Comparison of ENCODE assay signal across 11 cellular contexts in genomic region chr19:55451522-55452380, GRCh38. TPM values are rescaled to one million over a fixed set of nuclear protein-coding genes. Genes with fewer than 3 reads are reported as not detected.
DNase-seq lines count a peak whose midpoint lies in the region; ATAC-seq and TF ChIP-seq lines count a peak whose summit lies in the region.
"Had no signal": no experiment of that assay in that cellular context is flagged by ENCODE, and none has a peak within 500 bp of the region (broad histone marks: within the 10 kb centered on the region; RNA-seq: fewer than 3 reads in every experiment).

No MANE protein-coding gene starts in this region.

- H3K4me1 ChIP-seq in OCI-LY7 (ENCODE audit: insufficient read depth, low read length, poor library complexity, severe bottlenecking), result no peaks in the 10 kb centered on the region
- H3K4me1 ChIP-seq in endocrine pancreas (ENCODE audit: control insufficient read depth, insufficient read depth, low read length), result no peaks in the 10 kb centered on the region

- CTCF ChIA-PET in OCI-LY7 (lab: Charles Lee; ENCODE audit: unreplicated experiment), result no interaction called here

- H3K27me3 ChIP-seq in endocrine pancreas (ENCODE audit: control insufficient read depth, insufficient read depth, low read length), result no peaks in the 10 kb centered on the region

- peaks cover 15% of the 10 kb centered on the region for H3K36me3 ChIP-seq in OCI-LY7 (ENCODE audit: insufficient read depth, low read length)
- no peaks in the 10 kb centered on the region for H3K36me3 ChIP-seq in endocrine pancreas (ENCODE audit: control insufficient read depth, insufficient read depth, low read length)

- H3K4me2 ChIP-seq in OCI-LY7 (ENCODE audit: low read length), result peak overlapping the region; percentile 26; the same call in 1 of the 2 replicates

- no peak overlapping the region for H3K27ac ChIP-seq in OCI-LY7 (ENCODE audit: low read depth, low read length, poor library complexity, severe bottlenecking)
- H3K27ac ChIP-seq: upper lobe of left lung had no signal

- no peak overlapping the region for H2AFZ ChIP-seq in OCI-LY7 (ENCODE audit: low read length)

- no peak for TF ChIP-seq CTCF in OCI-LY7 (conservative IDR thresholded peaks at IDR 0.05; ENCODE audit: low read length)

- H3K9ac ChIP-seq in endocrine pancreas (ENCODE audit: control insufficient read depth, insufficient read depth, low read length), result peak overlapping the region; percentile 43

- H3K9me3 ChIP-seq in OCI-LY7 (ENCODE audit: low read length) (no peaks in the 10 kb centered on the region), endocrine pancreas (ENCODE audit: control insufficient read depth, low read length) (no peaks in the 10 kb centered on the region)
- H3K9me3 ChIP-seq: upper lobe of left lung had no signal

- intact Hi-C loops in OCI-LY7 (cut with micrococcal nuclease; ENCODE audit: unreplicated experiment), result no loop called here

- POLR2A ChIA-PET in OCI-LY7 (lab: Charles Lee), result no interaction called here

- H3K4me3 ChIP-seq in OCI-LY7 (ENCODE audit: low read depth, low read length, poor library complexity, severe bottlenecking) (no peak overlapping the region), endocrine pancreas (ENCODE audit: control insufficient read depth, insufficient read depth, low read length) (no peak overlapping the region)

- ATAC-seq in GM18498 (IDR thresholded peaks at IDR 0.05; ENCODE audit: unreplicated experiment) (no peak), HG03039 (IDR thresholded peaks at IDR 0.05; ENCODE audit: unreplicated experiment) (no peak)
- ATAC-seq: HCT116 had no signal

- BruUV-seq in OCI-LY7 (replicated peaks; lab: Mats Ljungman, UMichigan), result no TSS peak

- no peaks in the 10 kb centered on the region for H3K79me2 ChIP-seq in OCI-LY7 (ENCODE audit: insufficient read depth, low read depth, low read length)

- no peaks in the 10 kb centered on the region for H3K9me2 ChIP-seq in OCI-LY7 (ENCODE audit: insufficient read depth, low read length)

- no peaks in the 10 kb centered on the region for H4K20me1 ChIP-seq in OCI-LY7 (ENCODE audit: insufficient read depth, low read length)

- DNase-seq in NCI-H1417 (lab: John Stamatoyannopoulos, UW), result peak in 2 of 3 experiments; percentile 65 to 72
- DNase-seq in NCI-H1417 treated with DMSO at 0.1 percent for 48 hours (lab: John Stamatoyannopoulos, UW), result no peak
- no peak for DNase-seq in OCI-LY7 (ENCODE audit: low spot score)
- DNase-seq in retina, result peak; percentile 46
- no peak for DNase-seq in activated CD4-positive, CD25-positive, alpha-beta regulatory T cell treated with anti-CD3 and anti-CD28 coated beads, Interleukin-2, amount 50 U/mL, for 72 hours
- DNase-seq: aorta had no signal

RNA-seq across cellular contexts. Expression of gene SHISA7, which starts 8.7 kb away (rescaled TPM):
- not detected in 2 replicates for total RNA-seq in OCI-LY7 (2014; rRNA removed; shearing (Covaris generic))
- not detected in 2 replicates for total RNA-seq in OCI-LY7 (2022)
- total RNA-seq: aorta, upper lobe of left lung had no signal

RNA-seq across cellular contexts. Expression of gene ISOC2, which starts 9.7 kb away (rescaled TPM):
- total RNA-seq in OCI-LY7 (2014; rRNA removed; shearing (Covaris generic)), result 89.5 and 115 TPM in 2 replicates
- total RNA-seq in OCI-LY7 (2022), result 37.0 and 37.7 TPM in 2 replicates

RNA-seq across cellular contexts. Expression of gene C19orf85, which starts 12.8 kb away (rescaled TPM):
- not detected in 2 replicates for total RNA-seq in OCI-LY7 (2014; rRNA removed; shearing (Covaris generic))
- not detected in 2 replicates for total RNA-seq in OCI-LY7 (2022)
- total RNA-seq: aorta, upper lobe of left lung had no signal

RNA-seq across cellular contexts. Expression of gene ZNF628, which starts 24.7 kb away (rescaled TPM):
- 1.8 and 5.2 TPM in 2 replicates for total RNA-seq in OCI-LY7 (2014; rRNA removed; shearing (Covaris generic))
- 8.6 and 10.6 TPM in 2 replicates for total RNA-seq in OCI-LY7 (2022)

RNA-seq across cellular contexts. Expression of gene NAT14, which starts 33.2 kb away (rescaled TPM):
- total RNA-seq in OCI-LY7 (2014; rRNA removed; shearing (Covaris generic)), result 29.1 and 33.2 TPM in 2 replicates
- 24.2 and 28.3 TPM in 2 replicates for total RNA-seq in OCI-LY7 (2022)

Comparison
In these comparisons a context has a peak if more than half of its experiments do, and no peak if none do; other contexts are left out.
1. DNase-seq: peak in NCI-H1417 (2 of 3) and retina (single experiment); none in NCI-H1417 treated with DMSO at 0.1 percent for 48 hours (single experiment), OCI-LY7 (single experiment) and activated CD4-positive, CD25-positive, alpha-beta regulatory T cell treated with anti-CD3 and anti-CD28 coated beads, Interleukin-2, amount 50 U/mL, for 72 hours (single experiment).